Comparison of ENCODE assay signal across 1 cellular context in the genomic region with DNA sequence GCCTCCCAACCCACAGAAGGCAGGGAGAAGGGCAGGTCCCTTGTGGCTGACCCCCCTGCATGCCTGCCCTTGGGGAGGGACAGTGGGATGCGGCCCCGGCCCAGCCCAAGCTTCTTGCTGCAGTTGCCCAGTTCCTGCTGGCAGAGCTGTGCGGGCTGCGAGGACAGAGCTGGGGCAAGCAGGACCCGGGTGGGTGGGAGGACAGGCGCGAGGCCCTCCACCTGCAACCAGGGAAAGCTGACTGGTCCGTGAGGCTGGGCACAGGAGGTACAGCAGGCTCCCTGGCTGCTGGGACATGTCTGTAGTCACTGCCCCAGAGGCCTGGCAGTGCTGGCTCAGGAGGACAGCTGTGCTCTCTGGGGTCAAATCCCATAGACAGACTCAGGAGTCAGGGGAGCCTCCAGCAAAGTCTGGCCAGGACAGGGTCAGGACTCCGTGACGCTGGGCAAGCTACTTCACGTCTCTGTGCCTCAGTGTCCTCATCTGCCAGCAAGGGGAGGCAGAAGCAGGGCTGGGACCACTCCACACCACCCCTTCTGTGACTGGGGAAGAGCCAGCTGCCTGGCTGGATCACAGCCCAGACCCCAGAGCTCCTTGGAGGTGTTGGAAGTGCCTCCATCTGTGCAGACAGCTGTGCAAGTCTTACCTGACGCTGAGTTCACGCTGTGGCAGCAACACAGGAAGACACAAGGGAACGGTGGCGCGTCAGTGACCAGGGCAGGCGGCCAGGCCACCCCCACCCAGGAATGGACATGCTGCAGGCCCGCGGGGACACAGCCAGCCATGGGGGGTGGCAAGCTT.
TF ChIP-seq lines count a peak whose summit lies in the region.

No MANE protein-coding gene starts in this region.

TF ChIP-seq in WTC11, 78 proteins besides CTCF, POLR2A, EP300 and RAD21:
- TF ChIP-seq, protein P1, sequence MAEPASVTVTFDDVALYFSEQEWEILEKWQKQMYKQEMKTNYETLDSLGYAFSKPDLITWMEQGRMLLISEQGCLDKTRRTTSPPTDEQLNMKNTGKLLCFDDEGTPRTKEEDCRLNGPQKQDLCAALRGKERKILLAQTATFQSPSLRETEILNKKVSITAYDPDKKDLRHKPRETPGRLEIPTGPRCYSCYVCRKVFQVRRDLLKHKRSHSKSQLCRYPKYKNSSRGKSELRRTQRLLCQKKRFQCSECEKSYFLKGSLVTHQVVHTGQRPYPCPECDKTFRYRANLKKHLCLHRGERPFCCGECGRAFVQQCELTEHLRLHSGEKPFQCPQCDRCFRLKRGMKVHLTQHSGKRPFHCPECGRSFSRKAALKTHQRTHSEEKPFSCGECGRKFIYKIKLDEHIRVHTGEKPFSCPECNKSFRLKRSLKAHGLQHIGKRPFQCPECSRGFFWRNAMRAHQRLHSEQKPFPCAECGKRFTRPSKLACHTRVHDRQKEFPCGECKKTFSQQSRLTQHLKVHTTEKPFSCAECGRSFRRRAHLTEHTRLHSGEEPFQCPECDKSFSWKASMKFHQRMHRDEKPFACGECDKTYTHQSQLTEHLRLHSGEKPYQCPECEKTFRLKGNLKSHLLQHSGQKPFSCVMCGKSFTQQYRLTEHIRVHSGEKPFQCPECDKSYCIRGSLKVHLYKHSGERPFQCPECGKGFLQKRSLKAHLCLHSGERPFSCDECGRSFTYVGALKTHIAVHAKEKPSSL (CRISPR knock-in tag; conservative IDR thresholded peaks at IDR 0.05): no peak
- no peak for TF ChIP-seq NFE2L1 (CRISPR knock-in tag; IDR thresholded peaks at IDR 0.05)
- no peak for TF ChIP-seq RORB (CRISPR knock-in tag; IDR thresholded peaks at IDR 0.05)
- TF ChIP-seq CBFB (CRISPR knock-in tag; IDR thresholded peaks at IDR 0.05; ENCODE audit: low read depth): no peak
